ENCODE assay signal across 28 cellular contexts in genomic region chr15:79412010-79412409, GRCh38. TPM values are rescaled to one million over a fixed set of nuclear protein-coding genes. Genes with fewer than 3 reads are reported as not detected.
DNase-seq lines count a peak whose midpoint lies in the region; ATAC-seq, FAIRE-seq and TF ChIP-seq lines count a peak whose summit lies in the region.
"Had no signal": no experiment of that assay in that cellular context is flagged by ENCODE, and none has a peak within 500 bp of the region (broad histone marks: within the 10 kb centered on the region; RNA-seq: fewer than 3 reads in every experiment).

No MANE protein-coding gene starts in this region.

- TF ChIP-seq CTCF in kidney (IDR thresholded peaks at IDR 0.05; ENCODE audit: borderline replicate concordance, extremely low read depth, insufficient read depth) (no peak), nephron progenitor cell (IDR thresholded peaks at IDR 0.05) (no peak), sigmoid colon (IDR thresholded peaks at IDR 0.05) (no peak)

- H3K27ac ChIP-seq in BLaER1 treated with 17β-estradiol and CSF1 and Interleukin-3, amounts not matched to agents 10 nM and 100 nM = no peak overlapping the region
- H3K27ac ChIP-seq in kidney (ENCODE audit: low read depth in 2 of 2, low read length in 2 of 2) (no peak overlapping the region), sigmoid colon (no peak overlapping the region)

- no peaks in the 10 kb centered on the region for H3K9me3 Mint-ChIP-seq in nephron progenitor cell
- H3K9me3 Mint-ChIP-seq: CD14-positive monocyte; CD4-positive, alpha-beta memory T cell; CD4-positive, CD25-positive, alpha-beta regulatory T cell had no signal

- peaks cover 0 to 12% (median 5%) of the 10 kb centered on the region in 11 experiments; a peak in 3 of 22 replicates for H3K36me3 ChIP-seq in BLaER1 treated with 17β-estradiol and CSF1 and Interleukin-3, amounts not matched to agents 10 nM and 100 nM
- H3K36me3 ChIP-seq in kidney (ENCODE audit: control insufficient read depth in 1 of 2, insufficient read depth in 2 of 2, low read length in 2 of 2) (no peaks in the 10 kb centered on the region), sigmoid colon (no peaks in the 10 kb centered on the region)

- no peak for TF ChIP-seq EP300 in sigmoid colon (IDR thresholded peaks at IDR 0.05)

- peak; percentile 51 for DNase-seq in kidney
- no peak for DNase-seq in nephron progenitor cell
- no peak for DNase-seq in urothelium cell line (ENCODE audit: low spot score)
- DNase-seq in NCI-H345 (lab: John Stamatoyannopoulos, UW) = no peak
- DNase-seq in sigmoid colon = no peak
- no peak for DNase-seq in pons (ENCODE audit: low spot score)
- DNase-seq: 8988T; ACHN; BE2C; C1 segment of cervical spinal cord; CD4-positive, alpha-beta memory T cell; CD4-positive, CD25-positive, alpha-beta regulatory T cell; CD8-positive, alpha-beta memory T cell; COR-L47; DMS 273 treated with DMSO at 0.1 percent for 48 hours; DMS153; DMS53; DMS79; DND-41; EL; GDM1 had no signal

- H3K27me3 ChIP-seq in BLaER1 treated with 17β-estradiol and CSF1 and Interleukin-3, amounts not matched to agents 10 nM and 100 nM = no peaks in the 10 kb centered on the region
- no peaks in the 10 kb centered on the region for H3K27me3 ChIP-seq in sigmoid colon
- H3K27me3 ChIP-seq: BE2C had no signal

- H3K4me3 Mint-ChIP-seq in nephron progenitor cell = no peak overlapping the region
- H3K4me3 Mint-ChIP-seq: CD14-positive monocyte; CD4-positive, alpha-beta memory T cell; CD4-positive, CD25-positive, alpha-beta regulatory T cell; CD8-positive, alpha-beta memory T cell had no signal

- no peak for TF ChIP-seq POLR2A in sigmoid colon (IDR thresholded peaks at IDR 0.05)

- H3K27ac Mint-ChIP-seq in nephron progenitor cell = peak overlapping the region; percentile 19
- H3K27ac Mint-ChIP-seq: CD4-positive, alpha-beta memory T cell; CD4-positive, CD25-positive, alpha-beta regulatory T cell; CD8-positive, alpha-beta memory T cell had no signal

- no peaks in the 10 kb centered on the region for H4K20me1 ChIP-seq in BLaER1 treated with 17β-estradiol and CSF1 and Interleukin-3, amounts not matched to agents 10 nM and 100 nM

- WGBS in sigmoid colon, 2 donors = 90 to 96% methylated on average over 3 of the region's 3 CpGs

- no peak overlapping the region for H3K4me3 ChIP-seq in BLaER1 treated with 17β-estradiol and CSF1 and Interleukin-3, amounts not matched to agents 10 nM and 100 nM
- no peak overlapping the region for H3K4me3 ChIP-seq in kidney (ENCODE audit: low read length in 2 of 2)
- H3K4me3 ChIP-seq in sigmoid colon = no peak overlapping the region
- H3K4me3 ChIP-seq: GM12878 had no signal

- H3K27me3 Mint-ChIP-seq in nephron progenitor cell (ENCODE audit: low read depth, poor library complexity) = peaks cover 3% of the 10 kb centered on the region
- H3K27me3 Mint-ChIP-seq: CD4-positive, alpha-beta memory T cell; CD4-positive, CD25-positive, alpha-beta regulatory T cell; CD8-positive, alpha-beta memory T cell had no signal

- intact Hi-C loops in kidney (cut with DNase I) (no loop called here), sigmoid colon (cut with DNase I) (no loop called here)

- no peak for ATAC-seq in GM19351 (IDR thresholded peaks at IDR 0.05; ENCODE audit: unreplicated experiment)
- ATAC-seq: GM12878 had no signal

- H3K4me1 Mint-ChIP-seq in nephron progenitor cell = peaks cover 13% of the 10 kb centered on the region
- H3K4me1 Mint-ChIP-seq: CD4-positive, alpha-beta memory T cell; CD4-positive, CD25-positive, alpha-beta regulatory T cell; CD8-positive, alpha-beta memory T cell had no signal

- H3K36me3 Mint-ChIP-seq in nephron progenitor cell (ENCODE audit: low read depth) = no peaks in the 10 kb centered on the region

- FAIRE-seq in kidney (lab: Jason Lieb, UNC) (no peak), urothelium cell line (lab: Jason Lieb, UNC) (peak; percentile 32)
- FAIRE-seq: A204.1, GM12878, GM12892, GM18507 had no signal

- no peak overlapping the region for H3K9ac ChIP-seq in BLaER1 treated with 17β-estradiol and CSF1 and Interleukin-3, amounts not matched to agents 10 nM and 100 nM
- no peak overlapping the region for H3K9ac ChIP-seq in kidney (ENCODE audit: low read length in 2 of 2)

- H3K4me1 ChIP-seq in BLaER1 treated with 17β-estradiol and CSF1 and Interleukin-3, amounts not matched to agents 10 nM and 100 nM = peaks cover 9 to 19% (median 16%) of the 10 kb centered on the region in 10 experiments; a peak in 17 of 20 replicates
- H3K4me1 ChIP-seq in kidney (ENCODE audit: control insufficient read depth in 1 of 2, insufficient read depth in 1 of 2, low read depth in 1 of 2, low read length in 2 of 2) = no peaks in the 10 kb centered on the region
- H3K4me1 ChIP-seq in sigmoid colon = no peaks in the 10 kb centered on the region
- H3K4me1 ChIP-seq: BE2C had no signal

- peak overlapping the region in 10 of 11 experiments; percentile 9 to 73 (median 58); a peak in 18 of 22 replicates for H3K4me2 ChIP-seq in BLaER1 treated with 17β-estradiol and CSF1 and Interleukin-3, amounts not matched to agents 10 nM and 100 nM

- H3K9me3 ChIP-seq in BLaER1 treated with 17β-estradiol and CSF1 and Interleukin-3, amounts not matched to agents 10 nM and 100 nM (replicated peaks in 1 of 11) = no peaks in the 10 kb centered on the region
- H3K9me3 ChIP-seq in kidney (ENCODE audit: control insufficient read depth in 1 of 2, low read length in 2 of 2) (no peaks in the 10 kb centered on the region), sigmoid colon (no peaks in the 10 kb centered on the region)
- H3K9me3 ChIP-seq: BE2C had no signal

RNA-seq across cellular contexts. Expression of gene MINAR1, which starts 20.1 kb away (rescaled TPM):
- total RNA-seq in kidney = 0.47 TPM
- polyA plus RNA-seq in kidney (ENCODE audit: insufficient read depth, low read depth, low replicate concordance) = 0.15 TPM
- total RNA-seq in sigmoid colon = under 1 TPM; 0.14 to 0.36 (median 0.22) TPM
- polyA plus RNA-seq in sigmoid colon = under 1 TPM in 1 of 3 donors, not detected in 2; 0.16 TPM
- polyA plus RNA-seq: CD8-positive, alpha-beta memory T cell had no signal
